Comparison of ENCODE assay signal across 10 cellular contexts in genomic region chr6:30816791-30817739, GRCh38.
DNase-seq lines count a peak whose midpoint lies in the region; ATAC-seq and TF ChIP-seq lines count a peak whose summit lies in the region.
"Had no signal": no experiment of that assay in that cellular context is flagged by ENCODE, and none has a peak within 500 bp of the region (broad histone marks: within the 10 kb centered on the region; RNA-seq: fewer than 3 reads in every experiment).

No MANE protein-coding gene starts in this region.

- H4K20me1 ChIP-seq in BLaER1 treated with 17β-estradiol and CSF1 and Interleukin-3, amounts not matched to agents 10 nM and 100 nM = no peaks in the 10 kb centered on the region

- ATAC-seq in GM18502 (IDR thresholded peaks at IDR 0.05; ENCODE audit: poor library complexity, unreplicated experiment) (peak; percentile 54), RWPE2 (ENCODE audit: low read depth) (no peak), GM19324 (IDR thresholded peaks at IDR 0.05; ENCODE audit: low FRiP score, unreplicated experiment) (no peak), GM21515 (IDR thresholded peaks at IDR 0.05; ENCODE audit: unreplicated experiment) (no peak), GM21360 (IDR thresholded peaks at IDR 0.05; ENCODE audit: unreplicated experiment) (no peak)

- peak overlapping the region; percentile 11 to 84 (median 64) for H3K27ac Mint-ChIP-seq in immature natural killer cell

- H3K27ac ChIP-seq in BLaER1 treated with 17β-estradiol and CSF1 and Interleukin-3, amounts not matched to agents 10 nM and 100 nM = peak overlapping the region in 6 of 11 experiments; percentile 21 to 92 (median 72); a peak in 10 of 22 replicates
- peak overlapping the region; percentile 95 for H3K27ac ChIP-seq in RWPE2 (ENCODE audit: poor library complexity, severe bottlenecking)

- peaks cover 0 to 3% (median 0%) of the 10 kb centered on the region in 3 donors for H3K36me3 Mint-ChIP-seq in immature natural killer cell

- DNase-seq in RWPE2 (ENCODE audit: low spot score) (no peak), immature natural killer cell (no peak), glomerular visceral epithelial cell (ENCODE audit: extremely low spot score) (no peak)
- DNase-seq: kidney, NCI-H2029 had no signal

- peaks cover 0 to 19% (median 0%) of the 10 kb centered on the region in 11 experiments; a peak in 8 of 22 replicates for H3K9me3 ChIP-seq in BLaER1 treated with 17β-estradiol and CSF1 and Interleukin-3, amounts not matched to agents 10 nM and 100 nM (replicated peaks in 1 of 11)
- no peaks in the 10 kb centered on the region for H3K9me3 ChIP-seq in RWPE2 (ENCODE audit: severe bottlenecking)

- H3K4me3 ChIP-seq in BLaER1 treated with 17β-estradiol and CSF1 and Interleukin-3, amounts not matched to agents 10 nM and 100 nM = no peak overlapping the region
- H3K4me3 ChIP-seq in RWPE2 (ENCODE audit: severe bottlenecking) = no peak overlapping the region

- no peaks in the 10 kb centered on the region for H3K27me3 ChIP-seq in BLaER1 treated with 17β-estradiol and CSF1 and Interleukin-3, amounts not matched to agents 10 nM and 100 nM
- H3K27me3 ChIP-seq in RWPE2 (ENCODE audit: insufficient read depth, poor library complexity, severe bottlenecking) = no peaks in the 10 kb centered on the region

- peaks cover 11 to 22% of the 10 kb centered on the region in 2 donors for H3K4me1 Mint-ChIP-seq in immature natural killer cell

- H3K9me3 Mint-ChIP-seq in immature natural killer cell = no peaks in the 10 kb centered on the region

- H3K27me3 Mint-ChIP-seq in immature natural killer cell (ENCODE audit: low read depth in 3 of 3) = peaks cover 0 to 1% (median 1%) of the 10 kb centered on the region in 3 donors

- H3K36me3 ChIP-seq in BLaER1 treated with 17β-estradiol and CSF1 and Interleukin-3, amounts not matched to agents 10 nM and 100 nM = no peaks in the 10 kb centered on the region
- no peaks in the 10 kb centered on the region for H3K36me3 ChIP-seq in RWPE2 (ENCODE audit: low read depth)

- TF ChIP-seq CTCF in RWPE2 (IDR thresholded peaks at IDR 0.05; ENCODE audit: poor library complexity, severe bottlenecking) = no peak

- H3K9ac ChIP-seq in BLaER1 treated with 17β-estradiol and CSF1 and Interleukin-3, amounts not matched to agents 10 nM and 100 nM = peak overlapping the region in 3 of 11 experiments; percentile 63 to 77 (median 71); a peak in 5 of 22 replicates

- no peak overlapping the region for H3K4me3 Mint-ChIP-seq in immature natural killer cell

- peak overlapping the region in 5 of 11 experiments; percentile 24 to 84 (median 74); a peak in 9 of 22 replicates for H3K4me2 ChIP-seq in BLaER1 treated with 17β-estradiol and CSF1 and Interleukin-3, amounts not matched to agents 10 nM and 100 nM

- peaks cover 1 to 99% (median 70%) of the 10 kb centered on the region in 10 experiments for H3K4me1 ChIP-seq in BLaER1 treated with 17β-estradiol and CSF1 and Interleukin-3, amounts not matched to agents 10 nM and 100 nM
- H3K4me1 ChIP-seq in RWPE2 (ENCODE audit: insufficient read depth, poor library complexity, severe bottlenecking) = peaks cover 65% of the 10 kb centered on the region
